In the genomic region with DNA sequence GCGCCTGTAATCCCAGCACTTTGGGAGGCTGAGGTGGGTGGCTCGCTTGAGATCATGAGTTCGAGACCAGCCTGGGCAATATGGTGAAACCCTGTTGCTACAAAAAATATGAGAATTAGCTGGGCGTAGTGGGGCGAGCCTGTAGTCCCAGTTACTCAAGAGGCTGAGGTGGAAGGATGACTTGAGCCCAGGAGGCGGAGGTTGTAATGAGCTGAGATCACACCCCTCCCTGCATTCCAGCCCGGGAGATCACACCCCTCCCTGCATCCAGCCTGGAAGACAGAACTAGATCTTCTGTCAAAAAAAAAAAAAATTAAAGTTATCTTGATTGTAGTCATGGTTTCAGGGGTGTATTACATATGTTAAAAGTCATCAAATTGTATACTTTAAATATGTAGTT, we compare ENCODE assay signal across 22 cellular contexts.
"Had no signal": no experiment of that assay in that cellular context is flagged by ENCODE, and none has a peak within 500 bp of the region (broad histone marks: within the 10 kb centered on the region; RNA-seq: fewer than 3 reads in every experiment).

No MANE protein-coding gene starts in this region.

- H3K27ac ChIP-seq: colonic mucosa, esophagus muscularis mucosa, gastroesophageal sphincter, neural progenitor cell, suprapubic skin, thyroid gland, vagina had no signal

- H3K4me2 ChIP-seq: neural progenitor cell had no signal

- H3K27me3 ChIP-seq: colonic mucosa, esophagus muscularis mucosa, gastroesophageal sphincter, neural progenitor cell, pancreas, suprapubic skin, thyroid gland, upper lobe of left lung, vagina had no signal

- H3K4me3 Mint-ChIP-seq: natural killer cell treated with Interleukin-12 subunit alpha and Interleukin-12 subunit beta and Interleukin-15 and Interleukin-18, amount 100 ng/mL, for 72 hours; neural progenitor cell had no signal

- H3K4me3 ChIP-seq: colonic mucosa, esophagus muscularis mucosa, gastroesophageal sphincter, neural progenitor cell, pancreas, suprapubic skin, thyroid gland, upper lobe of left lung, vagina had no signal

- H3K27ac Mint-ChIP-seq: natural killer cell treated with Interleukin-12 subunit alpha and Interleukin-12 subunit beta and Interleukin-15 and Interleukin-18, amount 100 ng/mL, for 72 hours; neural progenitor cell; progenitor cell of endocrine pancreas had no signal

- DNase-seq: colonic mucosa; dermis blood vessel endothelial cell; glutamatergic neuron; islet precursor cell; midbrain; nucleus accumbens; pancreas; right cardiac atrium; small intestine; stimulated activated CD4-positive, alpha-beta T cell treated with anti-CD3 and anti-CD28 coated beads, Interleukin-12 subunit alpha, Interleukin-12 subunit beta, amount 100 ng/mL, for 4 hours; stimulated activated naive CD4-positive, alpha-beta T cell treated with Interleukin-2 at 50 U/mL for 16 hours; thyroid gland; upper lobe of left lung had no signal

- H3K9ac ChIP-seq: neural progenitor cell had no signal

- FAIRE-seq: endothelial cell of umbilical vein, pancreas, small intestine had no signal

- H3K9me3 Mint-ChIP-seq: natural killer cell treated with Interleukin-12 subunit alpha and Interleukin-12 subunit beta and Interleukin-15 and Interleukin-18, amount 100 ng/mL, for 72 hours; neural progenitor cell had no signal

- H3K4me1 ChIP-seq: colonic mucosa, esophagus muscularis mucosa, gastroesophageal sphincter, neural progenitor cell, suprapubic skin, vagina had no signal

- H2AFZ ChIP-seq: neural progenitor cell had no signal

- H3K27me3 Mint-ChIP-seq: natural killer cell treated with Interleukin-12 subunit alpha and Interleukin-12 subunit beta and Interleukin-15 and Interleukin-18, amount 100 ng/mL, for 72 hours; progenitor cell of endocrine pancreas had no signal

- H3K4me1 Mint-ChIP-seq: neural progenitor cell had no signal

- H3K9me3 ChIP-seq: colonic mucosa, esophagus muscularis mucosa, gastroesophageal sphincter, pancreas, suprapubic skin, thyroid gland, upper lobe of left lung, vagina had no signal

- ATAC-seq: gastroesophageal sphincter; left lobe of liver; natural killer cell treated with Interleukin-12 subunit alpha and Interleukin-12 subunit beta and Interleukin-15 and Interleukin-18, amount 100 ng/mL, for 72 hours; pancreas; right cardiac atrium had no signal
